9 cellular contexts compared by ENCODE assay signal in the genomic region with DNA sequence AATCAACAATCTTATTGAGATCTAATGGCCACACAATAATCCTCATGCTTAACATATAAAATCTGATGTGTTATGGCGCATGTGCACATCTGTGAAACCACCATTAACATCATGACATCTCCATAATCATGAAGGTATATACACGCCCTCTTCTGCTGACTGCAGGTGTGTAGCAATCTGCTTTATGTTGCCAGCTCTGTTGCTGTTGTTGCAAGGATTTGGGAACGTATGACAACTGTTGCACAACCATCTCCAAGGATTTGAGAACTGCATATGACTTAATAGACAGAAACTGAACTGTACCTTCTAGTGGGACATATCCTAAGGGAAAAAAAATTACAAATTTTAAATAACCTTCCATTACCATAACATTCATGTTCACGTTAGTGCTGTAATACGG.
"Had no signal": no experiment of that assay in that cellular context is flagged by ENCODE, and none has a peak within 500 bp of the region (broad histone marks: within the 10 kb centered on the region; RNA-seq: fewer than 3 reads in every experiment).

No MANE protein-coding gene starts in this region.

- FAIRE-seq: HepG2 had no signal

- H3K4me3 ChIP-seq: GM23248, HAP-1 had no signal

- H3K27me3 Mint-ChIP-seq: IgD-negative memory B cell had no signal

- DNase-seq: GM23248, GOT3, H7, HFFc6, KBM-7 had no signal

- H3K4me1 Mint-ChIP-seq: IgD-negative memory B cell had no signal

- H3K4me3 Mint-ChIP-seq: HFFc6, IgD-negative memory B cell had no signal

- H3K36me3 ChIP-seq: HAP-1 had no signal

- H3K36me3 Mint-ChIP-seq: IgD-negative memory B cell had no signal

- H3K9me3 Mint-ChIP-seq: HFFc6, IgD-negative memory B cell had no signal

- ATAC-seq: HCT116, HepG2 had no signal

- H3K27ac Mint-ChIP-seq: HFFc6, IgD-negative memory B cell had no signal
